In the genomic region with DNA sequence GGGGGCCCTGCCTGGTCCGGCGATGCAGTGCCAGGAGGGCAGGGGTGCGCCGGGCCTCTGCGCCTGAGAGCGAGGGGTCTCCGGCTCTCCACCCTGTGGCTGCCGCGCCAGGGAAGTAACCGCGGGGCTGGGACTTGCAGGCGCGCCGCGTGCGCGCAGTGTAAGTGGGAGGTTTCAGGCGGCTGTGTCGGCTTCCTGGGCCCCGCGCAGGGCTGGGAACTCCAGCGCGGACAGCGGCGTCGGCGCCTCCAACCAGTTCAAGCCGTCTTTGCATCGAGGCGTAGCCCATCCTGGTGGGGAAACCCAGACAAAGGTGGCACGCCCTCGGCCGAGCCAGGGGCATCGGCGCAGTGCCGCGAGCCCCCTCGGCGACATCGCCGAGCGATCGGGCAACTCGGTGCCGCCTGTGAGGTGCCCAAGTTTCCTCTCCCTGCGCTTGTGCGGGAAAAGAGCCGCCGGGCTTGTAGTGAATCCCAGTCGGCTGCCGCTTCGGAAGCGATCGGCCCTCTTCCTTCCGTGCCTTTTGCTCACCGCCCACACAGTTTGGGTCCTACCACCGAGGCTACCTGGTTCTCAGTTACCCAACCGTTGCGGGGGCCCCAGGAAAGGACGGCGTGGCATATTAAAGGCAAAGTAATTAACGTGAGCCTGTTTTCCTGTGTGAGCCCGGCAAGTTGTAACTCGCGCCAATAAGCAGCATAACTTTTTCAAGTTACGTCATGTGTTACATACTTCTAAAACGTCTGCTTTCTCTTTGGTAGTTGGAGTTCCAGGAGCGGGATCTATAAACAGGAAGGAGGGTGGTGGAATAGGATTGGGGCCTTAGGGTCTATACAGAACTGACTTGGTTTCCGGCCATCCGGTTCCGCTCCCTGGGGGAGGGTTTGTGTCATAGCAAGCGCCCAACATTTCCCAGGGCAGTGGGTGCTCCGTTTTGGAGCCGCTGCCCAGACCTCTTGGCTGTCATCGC, we compare ENCODE assay signal across 8 cellular contexts. TPM values are rescaled to one million over a fixed set of nuclear protein-coding genes. Genes with fewer than 3 reads are reported as not detected.
A peak's percentile ranks its signal among the peaks of the same experiment; 100 is the strongest.
DNase-seq lines count a peak whose midpoint lies in the region; ATAC-seq and TF ChIP-seq lines count a peak whose summit lies in the region.

No MANE protein-coding gene starts in this region.

- no peaks in the 10 kb centered on the region for H3K9me3 Mint-ChIP-seq in activated CD4-positive, alpha-beta memory T cell treated with anti-CD3 and anti-CD28 coated beads, Interleukin-2, amount 10 ng/mL, durations not matched to agents 7 days and 5 days

- H3K36me3 Mint-ChIP-seq in activated CD4-positive, alpha-beta memory T cell treated with anti-CD3 and anti-CD28 coated beads, Interleukin-2, amount 10 ng/mL, durations not matched to agents 7 days and 5 days (ENCODE audit: low read depth), result no peaks in the 10 kb centered on the region

- CTCF ChIA-PET in activated CD4-positive, alpha-beta memory T cell treated with anti-CD3 and anti-CD28 coated beads, Interleukin-2, amount 10 ng/mL, durations not matched to agents 7 days and 5 days (lab: Charles Lee), result interaction anchor here (0.9 to 6.6 kb wide), 3 partner anchors 9 to 169 kb away, joined by 4 to 67 read pairs (median 4); no protein-coding TSS in a partner anchor

- POLR2A ChIA-PET in activated CD4-positive, alpha-beta memory T cell treated with anti-CD3 and anti-CD28 coated beads, Interleukin-2, amount 10 ng/mL, durations not matched to agents 7 days and 5 days (lab: Charles Lee), result interaction anchor here (1.0 to 1.3 kb wide), 2 partner anchors 113 to 126 kb away, joined by 3 read pairs; no protein-coding TSS in a partner anchor

- H3K4me1 Mint-ChIP-seq in activated CD4-positive, alpha-beta memory T cell treated with anti-CD3 and anti-CD28 coated beads, Interleukin-2, amount 10 ng/mL, durations not matched to agents 7 days and 5 days, result peaks cover 45% of the 10 kb centered on the region

- peak overlapping the region; percentile 75 for H3K27ac Mint-ChIP-seq in activated CD4-positive, alpha-beta memory T cell treated with anti-CD3 and anti-CD28 coated beads, Interleukin-2, amount 10 ng/mL, durations not matched to agents 7 days and 5 days

- H3K27me3 Mint-ChIP-seq in activated CD4-positive, alpha-beta memory T cell treated with anti-CD3 and anti-CD28 coated beads, Interleukin-2, amount 10 ng/mL, durations not matched to agents 7 days and 5 days, result peaks cover under 1% of the 10 kb centered on the region

- H3K27ac ChIP-seq in 22Rv1, result peak overlapping the region; percentile 58

- TF ChIP-seq CTCF in 22Rv1 (IDR thresholded peaks at IDR 0.05), result no peak

- peak; percentile 52 for ATAC-seq in GM18502 (IDR thresholded peaks at IDR 0.05; ENCODE audit: poor library complexity, unreplicated experiment)
- ATAC-seq in HG03045 (IDR thresholded peaks at IDR 0.05; ENCODE audit: unreplicated experiment), result peak; percentile 58

- DNase-seq in NCI-H748 treated with DMSO at 0.1 percent for 48 hours (lab: John Stamatoyannopoulos, UW), result peak; percentile 32
- peak; percentile 68 for DNase-seq in activated CD4-positive, alpha-beta memory T cell treated with anti-CD3 and anti-CD28 coated beads, Interleukin-2, amount 10 ng/mL, durations not matched to agents 7 days and 5 days
- DNase-seq in effector CD4-positive, alpha-beta T cell, result peak; percentile 55
- DNase-seq in medulla oblongata (ENCODE audit: extremely low spot score), result peak; percentile 70
- peak; percentile 38 to 43 (median 40) for DNase-seq in stimulated activated CD4-positive, alpha-beta T cell treated with anti-CD3 and anti-CD28 coated beads, TNF-alpha, amount 100 ng/mL, for 4 hours (ENCODE audit: low read depth in 3 of 3)

- peak overlapping the region; percentile 92 for H3K4me3 Mint-ChIP-seq in activated CD4-positive, alpha-beta memory T cell treated with anti-CD3 and anti-CD28 coated beads, Interleukin-2, amount 10 ng/mL, durations not matched to agents 7 days and 5 days

RNA-seq across cellular contexts. Expression of a gene that starts 1.2 kb away (rescaled TPM):
- 10 to 100 TPM; 17.1 TPM for total RNA-seq in activated CD4-positive, alpha-beta memory T cell treated with anti-CD3 and anti-CD28 coated beads, Interleukin-2, amount 10 ng/mL, durations not matched to agents 7 days and 5 days

Comparison
In these comparisons a context has a peak if more than half of its experiments do, and no peak if none do; other contexts are left out.
1. Peak in every context shown above with its lines: DNase-seq, ATAC-seq and H3K27ac ChIP-seq.